ENCODE assay signal across 14 cellular contexts in the genomic region with DNA sequence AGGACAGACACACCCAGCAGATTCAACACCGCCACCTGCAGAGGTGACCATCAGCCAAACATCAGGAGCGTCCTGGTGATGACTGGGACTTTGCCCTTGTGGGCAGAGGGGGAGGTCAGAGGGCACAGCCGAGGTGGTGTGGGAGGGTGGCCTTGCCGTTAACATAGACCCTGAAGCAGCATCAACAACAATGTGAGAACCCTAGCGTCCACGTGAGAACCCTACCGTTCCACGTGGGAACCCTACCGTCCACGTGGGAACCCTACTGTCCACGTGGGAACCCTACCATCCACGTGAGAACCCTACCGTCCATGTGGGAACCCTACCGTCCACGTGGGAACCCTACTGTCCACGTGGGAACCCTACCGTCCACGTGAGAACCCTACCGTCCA.
A peak's percentile ranks its signal among the peaks of the same experiment; 100 is the strongest.
DNase-seq lines count a peak whose midpoint lies in the region; ATAC-seq and TF ChIP-seq lines count a peak whose summit lies in the region.
"Had no signal": no experiment of that assay in that cellular context is flagged by ENCODE, and none has a peak within 500 bp of the region (broad histone marks: within the 10 kb centered on the region; RNA-seq: fewer than 3 reads in every experiment).

No MANE protein-coding gene starts in this region.

- DNase-seq in Right ventricle myocardium inferior (ENCODE audit: missing footprints), result peak; percentile 45
- no peak for DNase-seq in heart right ventricle
- peak; percentile 11 for DNase-seq in coronary artery (ENCODE audit: low spot score)
- no peak for DNase-seq in mesenchymal stem cell
- no peak for DNase-seq in NCI-H748 (lab: John Stamatoyannopoulos, UW; ENCODE audit: unreplicated experiment)
- no peak for DNase-seq in GM03348 (ENCODE audit: low spot score)
- DNase-seq in activated gamma-delta T cell (lab: John Stamatoyannopoulos, UW), result no peak
- DNase-seq: ACHN; CD4-positive, CD25-positive, alpha-beta regulatory T cell; DMS79; GOT3; HCEC 1CT; HFFc6 had no signal

- H2BK12ac ChIP-seq in mesenchymal stem cell (ENCODE audit: low read length in 2 of 2), result no peak overlapping the region

- H3K4me1 ChIP-seq in heart right ventricle (no peaks in the 10 kb centered on the region), mesenchymal stem cell (ENCODE audit: control insufficient read depth, insufficient read depth, low read depth, low read length) (no peaks in the 10 kb centered on the region)

- H3K79me1 ChIP-seq in mesenchymal stem cell (replicated peaks; ENCODE audit: low read length, poor library complexity, severe bottlenecking), result no peaks in the 10 kb centered on the region

- no peak overlapping the region for H2AK5ac ChIP-seq in mesenchymal stem cell (ENCODE audit: low read length, severe bottlenecking)

- no peak for ATAC-seq in Right ventricle myocardium inferior
- no peak for ATAC-seq in heart right ventricle

- H3K18ac ChIP-seq in mesenchymal stem cell (ENCODE audit: low read depth in 1 of 2, low read length in 2 of 2), result no peak overlapping the region

- no peak overlapping the region for H2BK5ac ChIP-seq in mesenchymal stem cell (ENCODE audit: low read depth, low read length, poor library complexity, severe bottlenecking)

- H3K4me2 ChIP-seq in mesenchymal stem cell (ENCODE audit: low read length, poor library complexity, severe bottlenecking), result no peak overlapping the region
- H3K4me2 ChIP-seq: BLaER1 treated with 17β-estradiol and CSF1 and Interleukin-3, amounts not matched to agents 10 nM and 100 nM had no signal

- H3K23ac ChIP-seq in mesenchymal stem cell (ENCODE audit: low read length in 2 of 2), result no peak overlapping the region

- H2BK120ac ChIP-seq in mesenchymal stem cell (ENCODE audit: low read depth, low read length), result no peak overlapping the region

- TF ChIP-seq CTCF in heart right ventricle (IDR thresholded peaks at IDR 0.05), result no peak
- TF ChIP-seq CTCF in coronary artery (IDR thresholded peaks at IDR 0.05), result no peak

- peaks cover 0 to 58% (median 42%) of the 10 kb centered on the region in 7 donors for H3K27me3 ChIP-seq in heart right ventricle
- H3K27me3 ChIP-seq in mesenchymal stem cell (ENCODE audit: control insufficient read depth in 1 of 2, insufficient read depth in 1 of 2, low read length in 2 of 2), result peaks cover 0 to 9% of the 10 kb centered on the region in 2 experiments
- H3K27me3 ChIP-seq: BLaER1 treated with 17β-estradiol and CSF1 and Interleukin-3, amounts not matched to agents 10 nM and 100 nM had no signal

- H2BK15ac ChIP-seq in mesenchymal stem cell (ENCODE audit: low read depth, poor library complexity, severe bottlenecking), result no peak overlapping the region

- H4K91ac ChIP-seq in mesenchymal stem cell (ENCODE audit: low read length), result peak overlapping the region; percentile 61

- intact Hi-C loops in Right ventricle myocardium inferior (cut with DNase I) (no loop called here), heart right ventricle (cut with DNase I) (no loop called here)

- H2AFZ ChIP-seq in mesenchymal stem cell (ENCODE audit: low read depth, low read length), result no peak overlapping the region

- H3K27ac ChIP-seq in heart right ventricle, result no peak overlapping the region
- no peak overlapping the region for H3K27ac ChIP-seq in coronary artery
- no peak overlapping the region for H3K27ac ChIP-seq in mesenchymal stem cell (ENCODE audit: low read length, poor library complexity, severe bottlenecking)
- H3K27ac ChIP-seq: BLaER1 treated with 17β-estradiol and CSF1 and Interleukin-3, amounts not matched to agents 10 nM and 100 nM had no signal

- H3K36me3 ChIP-seq in heart right ventricle, result no peaks in the 10 kb centered on the region
- no peaks in the 10 kb centered on the region for H3K36me3 ChIP-seq in mesenchymal stem cell (ENCODE audit: control insufficient read depth in 1 of 2, insufficient read depth in 2 of 2, low read depth in 1 of 2, low read length in 2 of 2)
- H3K36me3 ChIP-seq: BLaER1 treated with 17β-estradiol and CSF1 and Interleukin-3, amounts not matched to agents 10 nM and 100 nM had no signal

- H3K14ac ChIP-seq in mesenchymal stem cell (ENCODE audit: low read length in 2 of 2), result no peak overlapping the region

- H3K9me3 ChIP-seq in heart right ventricle (no peaks in the 10 kb centered on the region), mesenchymal stem cell (ENCODE audit: control insufficient read depth, low read length) (no peaks in the 10 kb centered on the region)
- H3K9me3 ChIP-seq: BLaER1 treated with 17β-estradiol and CSF1 and Interleukin-3, amounts not matched to agents 10 nM and 100 nM had no signal

- H3K4ac ChIP-seq in mesenchymal stem cell (ENCODE audit: low read depth in 1 of 2, low read length in 2 of 2), result no peak overlapping the region

- WGBS in heart right ventricle, 2 donors, result 84 to 88% methylated on average over 19 of the region's 19 CpGs
- WGBS in mesenchymal stem cell, result 87% methylated on average over 19 of the region's 19 CpGs

- H3K4me3 ChIP-seq in heart right ventricle (no peak overlapping the region), coronary artery (no peak overlapping the region), mesenchymal stem cell (ENCODE audit: insufficient read depth in 1 of 2, low read depth in 1 of 2, low read length in 2 of 2) (no peak overlapping the region)
- H3K4me3 ChIP-seq: BLaER1 treated with 17β-estradiol and CSF1 and Interleukin-3, amounts not matched to agents 10 nM and 100 nM had no signal

- H3K9ac ChIP-seq in mesenchymal stem cell (ENCODE audit: low read length), result no peak overlapping the region
- H3K9ac ChIP-seq: BLaER1 treated with 17β-estradiol and CSF1 and Interleukin-3, amounts not matched to agents 10 nM and 100 nM had no signal

- no peak overlapping the region for H4K8ac ChIP-seq in mesenchymal stem cell (ENCODE audit: low read length)

Comparison
In these comparisons a context has a peak if more than half of its experiments do, and no peak if none do; other contexts are left out.
1. DNase-seq: peak in Right ventricle myocardium inferior (single experiment) and coronary artery (single experiment); none in heart right ventricle (0 of 2), mesenchymal stem cell (single experiment), NCI-H748 (single experiment), GM03348 (single experiment) and activated gamma-delta T cell (single experiment).